1 cellular context compared by ENCODE assay signal in the genomic region with DNA sequence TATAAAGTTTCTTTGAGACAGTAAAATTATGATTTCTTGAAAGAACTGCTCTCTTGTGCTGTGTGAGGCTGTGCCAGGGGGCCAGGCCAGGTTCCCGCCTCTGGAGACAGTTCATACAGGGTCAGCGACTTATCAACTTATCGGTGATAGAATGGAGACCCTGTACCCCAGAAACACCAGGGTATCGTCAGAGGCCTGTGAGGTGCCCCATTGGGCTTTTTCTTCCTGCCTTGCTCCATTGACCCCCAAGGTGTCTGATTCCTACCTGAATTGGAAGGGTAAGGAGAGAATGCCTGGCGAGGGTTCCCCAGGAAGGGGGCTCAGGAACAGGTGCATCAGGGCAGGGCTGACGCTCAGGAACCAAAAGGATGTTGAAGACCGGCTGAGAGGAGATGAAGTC.
A peak's percentile ranks its signal among the peaks of the same experiment; 100 is the strongest.
TF ChIP-seq lines count a peak whose summit lies in the region.

No MANE protein-coding gene starts in this region.

TF ChIP-seq in HepG2, 621 proteins besides CTCF, POLR2A, EP300 and RAD21:
- 0 out of 2 replicates have a peak, but pooled peaks have one; percentile 9 for TF ChIP-seq RXRA (CRISPR knock-in tag; IDR thresholded peaks at IDR 0.05)
- TF ChIP-seq, protein P1, sequence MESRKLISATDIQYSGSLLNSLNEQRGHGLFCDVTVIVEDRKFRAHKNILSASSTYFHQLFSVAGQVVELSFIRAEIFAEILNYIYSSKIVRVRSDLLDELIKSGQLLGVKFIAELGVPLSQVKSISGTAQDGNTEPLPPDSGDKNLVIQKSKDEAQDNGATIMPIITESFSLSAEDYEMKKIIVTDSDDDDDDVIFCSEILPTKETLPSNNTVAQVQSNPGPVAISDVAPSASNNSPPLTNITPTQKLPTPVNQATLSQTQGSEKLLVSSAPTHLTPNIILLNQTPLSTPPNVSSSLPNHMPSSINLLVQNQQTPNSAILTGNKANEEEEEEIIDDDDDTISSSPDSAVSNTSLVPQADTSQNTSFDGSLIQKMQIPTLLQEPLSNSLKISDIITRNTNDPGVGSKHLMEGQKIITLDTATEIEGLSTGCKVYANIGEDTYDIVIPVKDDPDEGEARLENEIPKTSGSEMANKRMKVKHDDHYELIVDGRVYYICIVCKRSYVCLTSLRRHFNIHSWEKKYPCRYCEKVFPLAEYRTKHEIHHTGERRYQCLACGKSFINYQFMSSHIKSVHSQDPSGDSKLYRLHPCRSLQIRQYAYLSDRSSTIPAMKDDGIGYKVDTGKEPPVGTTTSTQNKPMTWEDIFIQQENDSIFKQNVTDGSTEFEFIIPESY (CRISPR knock-in tag; IDR thresholded peaks at IDR 0.05) = no peak
